ENCODE assay signal across 8 cellular contexts in genomic region chr10:68330852-68331454, GRCh38. TPM values are rescaled to one million over a fixed set of nuclear protein-coding genes. Genes with fewer than 3 reads are reported as not detected.
A peak's percentile ranks its signal among the peaks of the same experiment; 100 is the strongest.
DNase-seq lines count a peak whose midpoint lies in the region; ATAC-seq lines count a peak whose summit lies in the region.

No MANE protein-coding gene starts in this region.

- no peak for ATAC-seq in HG02981 (IDR thresholded peaks at IDR 0.05; ENCODE audit: unreplicated experiment)

- DNase-seq in NCI-H82 (lab: John Stamatoyannopoulos, UW) (peak; percentile 53), NCI-H82 treated with DMSO at 0.1 percent for 48 hours (lab: John Stamatoyannopoulos, UW; ENCODE audit: unreplicated experiment) (no peak), T-helper 9 cell (peak; percentile 1), dermis blood vessel endothelial cell (peak; percentile 43), midbrain (lab: John Stamatoyannopoulos, UW) (peak; percentile 77), superior temporal gyrus (ENCODE audit: extremely low spot score) (peak; percentile 78), epidermal melanocyte (ENCODE audit: insufficient read length, low spot score) (no peak)

RNA-seq across cellular contexts. Expression of gene HNRNPH3, which starts 0.9 kb away (rescaled TPM):
- total RNA-seq in dermis blood vessel endothelial cell: 19.2 and 40.1 TPM in 2 replicates

RNA-seq across cellular contexts. Expression of gene PBLD, which starts 1.8 kb away (rescaled TPM):
- 3.1 and 4.4 TPM in 2 replicates for total RNA-seq in dermis blood vessel endothelial cell

Comparison
In these comparisons a context has a peak if more than half of its experiments do, and no peak if none do; other contexts are left out.
1. DNase-seq: peak in NCI-H82 (single experiment), T-helper 9 cell (single experiment), dermis blood vessel endothelial cell (single experiment), midbrain (single experiment) and superior temporal gyrus (single experiment); none in NCI-H82 treated with DMSO at 0.1 percent for 48 hours (single experiment) and epidermal melanocyte (single experiment).